ENCODE assay signal across 29 cellular contexts in genomic region chr3:173912126-173912525, GRCh38.
DNase-seq lines count a peak whose midpoint lies in the region; ATAC-seq and TF ChIP-seq lines count a peak whose summit lies in the region.
"Had no signal": no experiment of that assay in that cellular context is flagged by ENCODE, and none has a peak within 500 bp of the region (broad histone marks: within the 10 kb centered on the region; RNA-seq: fewer than 3 reads in every experiment).

No MANE protein-coding gene starts in this region.

- peaks cover 8% of the 10 kb centered on the region for H3K36me3 Mint-ChIP-seq in HFFc6 (ENCODE audit: low read depth)
- H3K36me3 Mint-ChIP-seq: natural killer cell had no signal

- H3K4me1 Mint-ChIP-seq in HFFc6 (ENCODE audit: low read depth), result peaks cover 39% of the 10 kb centered on the region
- H3K4me1 Mint-ChIP-seq: natural killer cell had no signal

- ATAC-seq in HG03139 (IDR thresholded peaks at IDR 0.05; ENCODE audit: unreplicated experiment) (no peak), GM21529 (IDR thresholded peaks at IDR 0.05; ENCODE audit: unreplicated experiment) (no peak)
- ATAC-seq: activated CD8-positive, alpha-beta T cell treated with anti-CD3 and anti-CD28 coated beads for 36 hours; effector memory CD8-positive, alpha-beta T cell; natural killer cell; Panc1 had no signal

- peak overlapping the region; percentile 38 for H3K4me3 Mint-ChIP-seq in HFFc6
- H3K4me3 Mint-ChIP-seq: activated CD8-positive, alpha-beta T cell treated with anti-CD3 and anti-CD28 coated beads for 36 hours; activated naive CD4-positive, alpha-beta T cell treated with anti-CD3 and anti-CD28 coated beads for 36 hours; activated T-helper 1 cell treated with anti-CD3 and anti-CD28 coated beads, Interleukin-12 subunit alpha, Interleukin-12 subunit beta, Interleukin-2, Interleukin-4 antibody, amounts not matched to agents 30 ng/mL and 10 ng/mL and 1 ng/mL, durations not matched to agents 14 hours and 24 hours and 36 hours; effector memory CD8-positive, alpha-beta T cell; natural killer cell had no signal

- H3K27ac Mint-ChIP-seq in HFFc6, result peak overlapping the region; percentile 89
- H3K27ac Mint-ChIP-seq: activated CD8-positive, alpha-beta T cell treated with anti-CD3 and anti-CD28 coated beads for 36 hours; activated naive CD4-positive, alpha-beta T cell treated with anti-CD3 and anti-CD28 coated beads for 36 hours; activated T-helper 1 cell treated with anti-CD3 and anti-CD28 coated beads, Interleukin-12 subunit alpha, Interleukin-12 subunit beta, Interleukin-2, Interleukin-4 antibody, amounts not matched to agents 30 ng/mL and 10 ng/mL and 1 ng/mL, durations not matched to agents 14 hours and 24 hours and 36 hours; effector memory CD8-positive, alpha-beta T cell; natural killer cell had no signal

- no peak for TF ChIP-seq CTCF in HFFc6 (IDR thresholded peaks at IDR 0.05)

- peak overlapping the region; percentile 51 for H3K27ac ChIP-seq in temporal lobe (ENCODE audit: low read depth, low read length)
- H3K27ac ChIP-seq: adrenal gland, C4-2B, colonic mucosa, suprapubic skin had no signal

- DNase-seq in HFFc6, result peak; percentile 76
- DNase-seq in amniotic epithelial cell (ENCODE audit: low read depth), result peak; percentile 10
- DNase-seq in kidney tubule cell (ENCODE audit: low spot score), result peak; percentile 12
- no peak for DNase-seq in anterior cingulate cortex (lab: John Stamatoyannopoulos, UW)
- no peak for DNase-seq in DMS53 treated with DMSO at 0.1 percent for 48 hours (lab: John Stamatoyannopoulos, UW; ENCODE audit: unreplicated experiment)
- DNase-seq: activated CD8-positive, alpha-beta memory T cell treated with anti-CD3 and anti-CD28 coated beads, Interleukin-2, amount 50 U/mL, for 48 hours; activated CD8-positive, alpha-beta T cell treated with anti-CD3 and anti-CD28 coated beads for 36 hours; activated naive CD4-positive, alpha-beta T cell treated with anti-CD3 and anti-CD28 coated beads for 36 hours; colonic mucosa; effector memory CD8-positive, alpha-beta T cell; GDM1; glutamatergic neuron; islet precursor cell; KBM-7; natural killer cell; NCI-H1092 treated with DMSO at 0.1 percent for 48 hours; NCI-H2171 treated with DMSO at 0.1 percent for 48 hours; NCI-H526; Right ventricle myocardium superior; stimulated activated naive CD4-positive, alpha-beta T cell; T-helper 2 cell had no signal

- H3K27me3 Mint-ChIP-seq in HFFc6 (ENCODE audit: insufficient read depth), result no peaks in the 10 kb centered on the region; the same call in 1 of the 2 replicates
- H3K27me3 Mint-ChIP-seq: activated CD8-positive, alpha-beta T cell treated with anti-CD3 and anti-CD28 coated beads for 36 hours; effector memory CD8-positive, alpha-beta T cell had no signal

- H3K9me3 Mint-ChIP-seq in HFFc6, result no peaks in the 10 kb centered on the region
- H3K9me3 Mint-ChIP-seq: activated naive CD4-positive, alpha-beta T cell treated with anti-CD3 and anti-CD28 coated beads for 36 hours; activated T-helper 1 cell treated with anti-CD3 and anti-CD28 coated beads, Interleukin-12 subunit alpha, Interleukin-12 subunit beta, Interleukin-2, Interleukin-4 antibody, amounts not matched to agents 30 ng/mL and 10 ng/mL and 1 ng/mL, durations not matched to agents 14 hours and 24 hours and 36 hours had no signal

Comparison
In these comparisons a context has a peak if more than half of its experiments do, and no peak if none do; other contexts are left out.
1. DNase-seq: peak in HFFc6 (single experiment), amniotic epithelial cell (single experiment) and kidney tubule cell (single experiment); none in anterior cingulate cortex (0 of 58) and DMS53 treated with DMSO at 0.1 percent for 48 hours (single experiment).